24 cellular contexts compared by ENCODE assay signal in genomic region chr5:138934971-138935370, GRCh38. TPM values are rescaled to one million over a fixed set of nuclear protein-coding genes. Genes with fewer than 3 reads are reported as not detected.
"Had no signal": no experiment of that assay in that cellular context is flagged by ENCODE, and none has a peak within 500 bp of the region (broad histone marks: within the 10 kb centered on the region; RNA-seq: fewer than 3 reads in every experiment).

No MANE protein-coding gene starts in this region.

- H3K27me3 Mint-ChIP-seq: naive B cell had no signal

- H3K4me3 Mint-ChIP-seq: nephron had no signal

- H3K27ac Mint-ChIP-seq: naive B cell had no signal

- H3K27ac ChIP-seq: dorsolateral prefrontal cortex, left lung, lower lobe of right lung, parathyroid adenoma, prostate gland, right lobe of liver had no signal

- H3K9me3 Mint-ChIP-seq: naive B cell, nephron had no signal

- H3K27me3 ChIP-seq: dorsolateral prefrontal cortex, heart right ventricle, left lung, right lobe of liver, spleen, tibial nerve had no signal

- H3K4me3 ChIP-seq: dorsolateral prefrontal cortex, heart right ventricle, left lung, lower lobe of right lung, prostate gland, right lobe of liver, spleen, tibial nerve had no signal

- H3K4me1 ChIP-seq: left lung, lower lobe of right lung, parathyroid adenoma, prostate gland had no signal

- H3K9ac ChIP-seq: parathyroid adenoma had no signal

- ATAC-seq: esophagus mucosa, heart right ventricle, left lung, lower lobe of right lung, right lobe of liver had no signal

- DNase-seq: central memory CD4-positive, alpha-beta T cell; cortex of kidney; dorsolateral prefrontal cortex; effector CD8-positive, alpha-beta T cell; heart right ventricle; hypothalamus; lower lobe of right lung; mesenchymal stem cell; midbrain; naive B cell; right lobe of liver; spleen; stimulated activated CD4-positive, alpha-beta T cell treated with anti-CD3 and anti-CD28 coated beads, Interleukin-15, amount 100 ng/mL, for 24 hours; stimulated activated CD4-positive, alpha-beta T cell treated with anti-CD3 and anti-CD28 coated beads, Interleukin-1b, Interleukin-23, amount 100 ng/mL, for 48 hours; stimulated activated CD4-positive, alpha-beta T cell treated with anti-CD3 and anti-CD28 coated beads, Interleukin-4, amount 100 ng/mL, for 24 hours; stimulated activated naive CD4-positive, alpha-beta T cell had no signal

- H3K9me3 ChIP-seq: heart right ventricle, left lung, lower lobe of right lung, prostate gland, right lobe of liver, spleen, tibial nerve had no signal

- FAIRE-seq: frontal cortex, islet of Langerhans had no signal

- H3K79me2 ChIP-seq: parathyroid adenoma had no signal

- H2AFZ ChIP-seq: parathyroid adenoma had no signal

RNA-seq across cellular contexts. Expression of gene LRRTM2, which starts 59.8 kb away (rescaled TPM):
- total RNA-seq: prostate gland had no signal
